8 cellular contexts compared by ENCODE assay signal in genomic region chr20:3071610-3072529, GRCh38. TPM values are rescaled to one million over a fixed set of nuclear protein-coding genes. Genes with fewer than 3 reads are reported as not detected.
DNase-seq lines count a peak whose midpoint lies in the region; ATAC-seq and TF ChIP-seq lines count a peak whose summit lies in the region.

OXT (plus strand) TSS chr20:3071620; CDS start chr20:3071656, 36 bp downstream.

- TF ChIP-seq POLR2A in gastroesophageal sphincter (IDR thresholded peaks at IDR 0.05) = peak in 1 of 2 donors; percentile 13
- TF ChIP-seq POLR2A in sigmoid colon (IDR thresholded peaks at IDR 0.05) = no peak

- H3K9me3 ChIP-seq in gastroesophageal sphincter (no peaks in the 10 kb centered on the region), sigmoid colon (no peaks in the 10 kb centered on the region)

- H3K27me3 ChIP-seq in gastroesophageal sphincter = peaks cover 66% of the 10 kb centered on the region
- peaks cover 19 to 34% (median 30%) of the 10 kb centered on the region in 3 donors for H3K27me3 ChIP-seq in sigmoid colon

- TF ChIP-seq EP300 in gastroesophageal sphincter (IDR thresholded peaks at IDR 0.05) (no peak), sigmoid colon (IDR thresholded peaks at IDR 0.05) (no peak)

- DNase-seq in GM13977 (ENCODE audit: low spot score) (peak; percentile 17), activated T-cell treated with anti-CD3 and anti-CD28 coated beads for 48 hours (ENCODE audit: low read depth) (peak; percentile 63), sigmoid colon (no peak), NCI-H2081 (lab: John Stamatoyannopoulos, UW) (no peak), NCI-H2029 treated with DMSO at 0.1 percent for 48 hours (lab: John Stamatoyannopoulos, UW) (no peak), NCI-H1092 treated with DMSO at 0.1 percent for 48 hours (lab: John Stamatoyannopoulos, UW) (no peak), occipital lobe (lab: John Stamatoyannopoulos, UW) (no peak)

- ATAC-seq in gastroesophageal sphincter = peak; percentile 60

- peaks cover 0 to 16% (median 6%) of the 10 kb centered on the region in 3 donors for H3K4me1 ChIP-seq in gastroesophageal sphincter
- H3K4me1 ChIP-seq in sigmoid colon = peaks cover 0 to 13% (median 11%) of the 10 kb centered on the region in 4 donors

- peak within 1 kb of the TSS; percentile 23 to 58 for H3K4me3 ChIP-seq in gastroesophageal sphincter
- H3K4me3 ChIP-seq in sigmoid colon = peak within 1 kb of the TSS; percentile 25 to 54 (median 48)

- H3K27ac ChIP-seq in gastroesophageal sphincter = peak within 1 kb of the TSS in 1 of 4 donors; percentile 44
- peak within 1 kb of the TSS in 1 of 4 donors; percentile 4 for H3K27ac ChIP-seq in sigmoid colon

- intact Hi-C loops in sigmoid colon (cut with DNase I) = no loop called here

- in situ Hi-C loops in GM13977 (cut with MboI; ENCODE audit: low pct_unique_long_range_greater_than_20kb, low sequenced_read_pairs, unreplicated experiment) = no loop called here

- TF ChIP-seq CTCF in GM13977 (IDR thresholded peaks at IDR 0.05; ENCODE audit: extremely low read depth, insufficient read depth, missing control alignments) (no peak), gastroesophageal sphincter (IDR thresholded peaks at IDR 0.05) (no peak), sigmoid colon (IDR thresholded peaks at IDR 0.05) (no peak)

- no peaks in the 10 kb centered on the region for H3K36me3 ChIP-seq in gastroesophageal sphincter
- no peaks in the 10 kb centered on the region for H3K36me3 ChIP-seq in sigmoid colon

- WGBS in gastroesophageal sphincter (ENCODE audit: low coverage in 1 of 2), 2 donors = 0% methylated on average over 6 of the region's 95 CpGs; no CpG with 5 or more reads in 1 of the 2 donors
- 8 to 11% methylated on average over 95 of the region's 95 CpGs for WGBS in sigmoid colon, 2 donors

RNA-seq across cellular contexts. Expression of gene OXT, which starts in this region (rescaled TPM):
- total RNA-seq in gastroesophageal sphincter (not detected), sigmoid colon (not detected), occipital lobe (not detected)
- polyA plus RNA-seq in sigmoid colon = under 1 TPM in 1 of 3 donors, not detected in 2; 0.29 TPM

Comparison
In these comparisons a context has a peak if more than half of its experiments do, and no peak if none do; other contexts are left out.
1. Peak in ATAC-seq and H3K4me3 ChIP-seq in gastroesophageal sphincter; RNA of the gene not detected or under 1 TPM.
2. DNase-seq: peak in GM13977 (single experiment) and activated T-cell treated with anti-CD3 and anti-CD28 coated beads for 48 hours (single experiment); none in sigmoid colon (single experiment), NCI-H2081 (0 of 2), NCI-H2029 treated with DMSO at 0.1 percent for 48 hours (single experiment), NCI-H1092 treated with DMSO at 0.1 percent for 48 hours (single experiment) and occipital lobe (single experiment).